Comparison of ENCODE assay signal across 18 cellular contexts in genomic region chr17:21208352-21208751, GRCh38. TPM values are rescaled to one million over a fixed set of nuclear protein-coding genes. Genes with fewer than 3 reads are reported as not detected.
DNase-seq lines count a peak whose midpoint lies in the region; ATAC-seq and TF ChIP-seq lines count a peak whose summit lies in the region.
"Had no signal": no experiment of that assay in that cellular context is flagged by ENCODE, and none has a peak within 500 bp of the region (broad histone marks: within the 10 kb centered on the region; RNA-seq: fewer than 3 reads in every experiment).

No MANE protein-coding gene starts in this region.

- TF ChIP-seq CTCF in RWPE1 (conservative IDR thresholded peaks at IDR 0.05; ENCODE audit: low read depth): no peak
- TF ChIP-seq CTCF in prostate gland (IDR thresholded peaks at IDR 0.05): no peak
- TF ChIP-seq CTCF in mucosa of descending colon (IDR thresholded peaks at IDR 0.05): no peak

- 69% methylated on average over 7 of the region's 7 CpGs for WGBS in right cardiac atrium
- 39% methylated on average over 7 of the region's 7 CpGs for WGBS in prostate gland

- ATAC-seq in right cardiac atrium: no peak
- ATAC-seq in Right ventricle myocardium inferior: no peak
- no peak for ATAC-seq in HG02763 (IDR thresholded peaks at IDR 0.05; ENCODE audit: unreplicated experiment)
- ATAC-seq in mucosa of descending colon: no peak
- ATAC-seq: A549 had no signal

- H3K27me3 ChIP-seq in right cardiac atrium (ENCODE audit: control insufficient read depth, insufficient read depth): no peaks in the 10 kb centered on the region
- H3K27me3 ChIP-seq in prostate gland (replicated peaks; ENCODE audit: insufficient read depth): no peaks in the 10 kb centered on the region

- H3K9me3 ChIP-seq in right cardiac atrium (ENCODE audit: control insufficient read depth, low read length): no peaks in the 10 kb centered on the region
- no peaks in the 10 kb centered on the region for H3K9me3 ChIP-seq in prostate gland
- no peaks in the 10 kb centered on the region for H3K9me3 ChIP-seq in mucosa of descending colon
- H3K9me3 ChIP-seq: A549, Caco-2 had no signal

- POLR2A ChIA-PET in RWPE1 (lab: Yijun Ruan, JAX; ENCODE audit: low non-redundant PET): no interaction called here

- peak overlapping the region; percentile 61 for H3K27ac ChIP-seq in right cardiac atrium (ENCODE audit: low read length)
- peak overlapping the region; percentile 20; the same call in 1 of the 2 replicates for H3K27ac ChIP-seq in RWPE1
- peak overlapping the region; percentile 59 to 68 for H3K27ac ChIP-seq in prostate gland
- H3K27ac ChIP-seq: A549, KMS-11 had no signal

- CTCF ChIA-PET in RWPE1 (lab: Yijun Ruan, JAX): interaction anchor here (0.6 kb wide), 1 partner anchor 70 kb away, joined by 3 read pairs; no protein-coding TSS in a partner anchor

- no peak for TF ChIP-seq POLR2A in prostate gland (IDR thresholded peaks at IDR 0.05)

- DNase-seq in right cardiac atrium: no peak
- no peak for DNase-seq in Right ventricle myocardium inferior (ENCODE audit: missing footprints)
- DNase-seq in RWPE1 (ENCODE audit: low spot score): no peak
- DNase-seq in prostate gland (ENCODE audit: low spot score): peak; percentile 39
- no peak for DNase-seq in NCI-H2227 (lab: John Stamatoyannopoulos, UW; ENCODE audit: unreplicated experiment)
- no peak for DNase-seq in mucosa of descending colon
- no peak for DNase-seq in dedifferentiated amniotic fluid mesenchymal stem cell (ENCODE audit: extremely low spot score)
- DNase-seq: Caco-2, HFFc6, NCI-H1105, NCI-H1694, NCI-H2107, NCI-H345, NCI-H69, SIG-M5 had no signal

- H3K4me3 ChIP-seq in right cardiac atrium (ENCODE audit: low read length) (no peak overlapping the region), prostate gland (no peak overlapping the region), mucosa of descending colon (no peak overlapping the region)
- H3K4me3 ChIP-seq: A549 had no signal

- no peaks in the 10 kb centered on the region for H3K36me3 ChIP-seq in prostate gland
- H3K36me3 ChIP-seq in mucosa of descending colon (ENCODE audit: low read depth): no peaks in the 10 kb centered on the region

- peaks cover 18% of the 10 kb centered on the region for H3K4me1 ChIP-seq in right cardiac atrium (ENCODE audit: control insufficient read depth, insufficient read depth, low read length)
- H3K4me1 ChIP-seq in prostate gland (replicated peaks): peaks cover 41% of the 10 kb centered on the region
- peaks cover 41% of the 10 kb centered on the region for H3K4me1 ChIP-seq in mucosa of descending colon (ENCODE audit: low read depth)

- intact Hi-C loops in right cardiac atrium (cut with DNase I): no loop called here
- intact Hi-C loops in Right ventricle myocardium inferior (cut with DNase I): no loop called here
- intact Hi-C loops in prostate gland (cut with DNase I): no loop called here
- intact Hi-C loops in mucosa of descending colon (cut with DNase I, micrococcal nuclease): no loop called here

RNA-seq across cellular contexts. Expression of gene TMEM11, which starts 5.6 kb away (rescaled TPM):
- total RNA-seq in right cardiac atrium: 10 to 100 TPM; 26.2 to 30.7 (median 27.5) TPM
- 46.2 TPM for polyA plus RNA-seq in right cardiac atrium
- 35.3 TPM for total RNA-seq in Right ventricle myocardium inferior
- total RNA-seq in prostate gland: 10 to 100 TPM; 33.1 to 44.1 TPM
- total RNA-seq in mucosa of descending colon: 10 to 100 TPM; 25.7 to 34.4 (median 27.1) TPM

RNA-seq across cellular contexts. Expression of gene NATD1, which starts 44.9 kb away (rescaled TPM):
- total RNA-seq in right cardiac atrium (10 to 100 TPM in 3 of 4 donors, 1 to 10 TPM in 1; 8.1 to 15.7 (median 12.1) TPM), Right ventricle myocardium inferior (21.4 TPM), prostate gland (10 to 100 TPM; 16.5 to 26.3 TPM), mucosa of descending colon (10 to 100 TPM in 1 of 3 donors, 1 to 10 TPM in 2; 3.9 to 11.1 (median 7.2) TPM)
- 10.9 TPM for polyA plus RNA-seq in right cardiac atrium
